In the genomic region with DNA sequence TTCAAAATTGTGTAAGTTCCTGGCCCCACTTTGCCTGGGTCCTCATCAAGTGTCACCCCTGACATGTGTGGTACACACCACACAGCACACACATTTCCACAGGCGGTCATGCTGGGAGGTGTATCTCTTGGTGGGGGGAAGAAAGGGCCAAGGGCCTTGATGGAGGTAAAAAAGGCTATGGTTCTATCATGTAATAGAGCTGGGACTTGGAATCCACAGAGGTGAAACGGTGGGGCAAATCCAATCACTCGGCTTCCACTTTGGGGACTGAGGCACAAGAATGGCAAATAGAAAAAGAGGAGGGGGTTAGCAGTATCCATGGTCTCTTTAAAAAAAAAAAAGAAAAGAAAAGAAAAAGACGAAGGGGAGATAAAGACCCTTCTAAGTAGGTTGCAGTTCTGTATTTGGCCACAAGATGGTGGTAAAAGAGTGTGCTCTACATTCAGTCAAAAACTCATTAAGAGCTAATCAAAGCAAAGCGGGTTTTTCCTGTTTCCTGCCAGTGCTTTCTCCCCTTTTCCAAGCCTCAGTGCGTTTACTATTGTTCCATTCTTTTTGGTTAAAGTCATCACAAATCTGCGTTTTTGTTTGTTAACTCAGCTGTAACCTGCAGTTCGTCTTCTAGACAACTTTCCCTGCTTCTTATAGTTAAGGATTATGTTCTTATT, we compare ENCODE assay signal across 8 cellular contexts. TPM values are rescaled to one million over a fixed set of nuclear protein-coding genes. Genes with fewer than 3 reads are reported as not detected.
DNase-seq lines count a peak whose midpoint lies in the region; ATAC-seq and FAIRE-seq lines count a peak whose summit lies in the region.

No MANE protein-coding gene starts in this region.

- ATAC-seq in HG03469 (IDR thresholded peaks at IDR 0.05; ENCODE audit: unreplicated experiment) = no peak

- FAIRE-seq in endometrium (lab: Jason Lieb, UNC) = peak; percentile 85

- DNase-seq in DMS114 treated with DMSO at 0.1 percent for 48 hours (lab: John Stamatoyannopoulos, UW; ENCODE audit: unreplicated experiment) (peak; percentile 10), RPMI8226 (peak; percentile 34), SKM-1 treated with dmso at 0.1 percent for 144 hours (lab: John Stamatoyannopoulos, UW; ENCODE audit: unreplicated experiment) (no peak)
- peak; percentile 55 for DNase-seq in Jurkat, Clone E6-1 (ENCODE audit: low read depth, low spot score)
- no peak for DNase-seq in activated naive CD4-positive, alpha-beta T cell treated with Interleukin-2 at 50 U/mL for 16 hours

- H3K4me1 ChIP-seq in mesodermal cell (ENCODE audit: control insufficient read depth, insufficient read depth, low read length, poor library complexity, severe bottlenecking) = peaks cover 5% of the 10 kb centered on the region

- no peak overlapping the region for H3K4me3 ChIP-seq in Jurkat, Clone E6-1 (ENCODE audit: low read length)
- no peak overlapping the region for H3K4me3 ChIP-seq in mesodermal cell (ENCODE audit: extremely low read depth, insufficient read depth, low read length, poor library complexity, severe bottlenecking)

- H3K36me3 ChIP-seq in mesodermal cell (ENCODE audit: control insufficient read depth, insufficient read depth, low read length) = no peaks in the 10 kb centered on the region

- H3K27ac ChIP-seq in mesodermal cell (ENCODE audit: low read depth, low read length, severe bottlenecking) = peak overlapping the region; percentile 59

- 0 to 10% methylated on average over 2 of the region's 8 CpGs for WGBS in mesodermal cell (ENCODE audit: insufficient coverage in 2 of 2), 2 experiments

- no peaks in the 10 kb centered on the region for H3K9me3 ChIP-seq in mesodermal cell (ENCODE audit: control insufficient read depth, low read length)

RNA-seq across cellular contexts. Expression of gene ATP6AP2, which starts 37.0 kb away (rescaled TPM):
- 74.9 TPM for polyA plus RNA-seq in Jurkat, Clone E6-1 (2012; ENCODE audit: insufficient read depth, insufficient read length)
- polyA plus RNA-seq in mesodermal cell (2013, experiment 1 of 2) = 101 TPM
- 109 TPM for polyA plus RNA-seq in mesodermal cell (2013, experiment 2 of 2)

Comparison
In these comparisons a context has a peak if more than half of its experiments do, and no peak if none do; other contexts are left out.
1. DNase-seq: peak in DMS114 treated with DMSO at 0.1 percent for 48 hours (single experiment), Jurkat, Clone E6-1 (single experiment) and RPMI8226 (single experiment); none in SKM-1 treated with dmso at 0.1 percent for 144 hours (single experiment) and activated naive CD4-positive, alpha-beta T cell treated with Interleukin-2 at 50 U/mL for 16 hours (single experiment).